Comparison of ENCODE assay signal across 15 cellular contexts in genomic region chr3:67154429-67154828, GRCh38.
"Had no signal": no experiment of that assay in that cellular context is flagged by ENCODE, and none has a peak within 500 bp of the region (broad histone marks: within the 10 kb centered on the region; RNA-seq: fewer than 3 reads in every experiment).

No MANE protein-coding gene starts in this region.

- H3K27ac ChIP-seq: esophagus squamous epithelium, neutrophil had no signal

- H3K9me3 ChIP-seq: neutrophil had no signal

- H3K27ac Mint-ChIP-seq: activated naive CD8-positive, alpha-beta T cell treated with anti-CD3 and anti-CD28 coated beads, Interleukin-2, amount 50 U/mL, for 24 hours; naive thymus-derived CD8-positive, alpha-beta T cell; stimulated activated effector memory CD8-positive, alpha-beta T cell treated with anti-CD3 and anti-CD28 coated beads, Interleukin-12 subunit alpha, Interleukin-12 subunit beta, amount 100 ng/mL, for 72 hours had no signal

- H3K4me1 Mint-ChIP-seq: activated naive CD8-positive, alpha-beta T cell treated with anti-CD3 and anti-CD28 coated beads, Interleukin-2, amount 50 U/mL, for 24 hours; naive thymus-derived CD8-positive, alpha-beta T cell; stimulated activated effector memory CD8-positive, alpha-beta T cell treated with anti-CD3 and anti-CD28 coated beads, Interleukin-12 subunit alpha, Interleukin-12 subunit beta, amount 100 ng/mL, for 72 hours had no signal

- H3K36me3 Mint-ChIP-seq: stimulated activated effector memory CD8-positive, alpha-beta T cell treated with anti-CD3 and anti-CD28 coated beads, Interleukin-12 subunit alpha, Interleukin-12 subunit beta, amount 100 ng/mL, for 72 hours had no signal

- H3K4me1 ChIP-seq: esophagus squamous epithelium had no signal

- ATAC-seq: activated naive CD8-positive, alpha-beta T cell treated with anti-CD3 and anti-CD28 coated beads, Interleukin-2, amount 50 U/mL, for 24 hours; left lobe of liver; naive thymus-derived CD8-positive, alpha-beta T cell; stimulated activated effector memory CD8-positive, alpha-beta T cell treated with anti-CD3 and anti-CD28 coated beads, Interleukin-12 subunit alpha, Interleukin-12 subunit beta, amount 100 ng/mL, for 72 hours had no signal

- H3K27me3 ChIP-seq: esophagus squamous epithelium, neutrophil had no signal

- DNase-seq: activated CD4-positive, CD25-positive, alpha-beta regulatory T cell treated with anti-CD3 and anti-CD28 coated beads, Interleukin-2, amount 50 U/mL, for 72 hours; activated naive CD4-positive, alpha-beta T cell treated with Interleukin-2 at 50 U/mL for 16 hours; activated naive CD8-positive, alpha-beta T cell treated with anti-CD3 and anti-CD28 coated beads, Interleukin-2, amount 50 U/mL, for 24 hours; activated T-cell treated with anti-CD3 and anti-CD28 coated beads for 4 hours; aorta; cortex of kidney; effector CD4-positive, alpha-beta T cell; esophagus squamous epithelium; glutamatergic neuron; naive thymus-derived CD8-positive, alpha-beta T cell; retina; T1000 had no signal

- H3K36me3 ChIP-seq: esophagus squamous epithelium, neutrophil had no signal

- H3K4me3 Mint-ChIP-seq: activated naive CD8-positive, alpha-beta T cell treated with anti-CD3 and anti-CD28 coated beads, Interleukin-2, amount 50 U/mL, for 24 hours; naive thymus-derived CD8-positive, alpha-beta T cell; stimulated activated effector memory CD8-positive, alpha-beta T cell treated with anti-CD3 and anti-CD28 coated beads, Interleukin-12 subunit alpha, Interleukin-12 subunit beta, amount 100 ng/mL, for 72 hours had no signal

- H3K4me3 ChIP-seq: esophagus squamous epithelium had no signal
